Comparison of ENCODE assay signal across 14 cellular contexts in the genomic region with DNA sequence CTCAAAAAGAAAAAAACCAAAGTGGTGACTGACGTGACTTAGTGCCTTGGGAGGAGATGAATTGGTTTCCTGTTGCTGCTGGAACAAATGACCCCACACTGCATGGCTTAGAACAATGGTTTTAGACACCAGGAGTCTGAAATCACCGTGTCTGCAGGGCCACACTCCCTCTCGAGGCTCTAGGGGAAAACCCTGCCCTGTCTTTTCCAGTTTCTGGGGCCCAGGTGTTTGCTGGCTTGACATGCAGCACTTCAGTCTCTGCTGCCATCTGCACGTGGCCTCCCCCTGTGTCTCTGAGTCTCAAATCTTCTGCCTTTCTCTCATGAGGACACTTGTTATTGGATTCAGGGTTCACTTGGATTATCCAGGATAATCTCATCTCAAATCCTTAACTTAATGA.
DNase-seq lines count a peak whose midpoint lies in the region; ATAC-seq and TF ChIP-seq lines count a peak whose summit lies in the region.
"Had no signal": no experiment of that assay in that cellular context is flagged by ENCODE, and none has a peak within 500 bp of the region (broad histone marks: within the 10 kb centered on the region; RNA-seq: fewer than 3 reads in every experiment).

No MANE protein-coding gene starts in this region.

- H3K36me3 ChIP-seq in mesendoderm (ENCODE audit: control insufficient read depth, insufficient read depth, low read length) (no peaks in the 10 kb centered on the region), esophagus squamous epithelium (no peaks in the 10 kb centered on the region), testis (ENCODE audit: low read depth, missing control alignments) (no peaks in the 10 kb centered on the region)
- H3K36me3 ChIP-seq: right lobe of liver had no signal

- H3K79me2 ChIP-seq in mesendoderm (ENCODE audit: control insufficient read depth, insufficient read depth, low read length), result no peaks in the 10 kb centered on the region

- H2BK120ac ChIP-seq in mesendoderm (ENCODE audit: low read depth, low read length), result no peak overlapping the region

- no peak overlapping the region for H3K4ac ChIP-seq in mesendoderm (ENCODE audit: low read depth, low read length)

- no peak overlapping the region for H4K5ac ChIP-seq in mesendoderm (ENCODE audit: low read length)

- TF ChIP-seq CTCF in esophagus squamous epithelium (IDR thresholded peaks at IDR 0.05), result no peak
- no peak for TF ChIP-seq CTCF in testis (IDR thresholded peaks at IDR 0.05)

- no peak overlapping the region for H2BK15ac ChIP-seq in mesendoderm (replicated peaks; ENCODE audit: low read depth)

- no CpG with 5 or more reads among the region's 4 CpGs for WGBS in mesendoderm (ENCODE audit: extremely low coverage, insufficient coverage, low lambda C conversion rate)
- WGBS in esophagus squamous epithelium, 2 donors, result 40 to 51% methylated on average over 4 of the region's 4 CpGs
- WGBS in testis, 2 donors, result 77 to 88% methylated on average over 4 of the region's 4 CpGs

- H3K18ac ChIP-seq in mesendoderm (ENCODE audit: low read length), result no peak overlapping the region

- H3K27me3 ChIP-seq in mesendoderm (ENCODE audit: insufficient read depth, low read length, poor library complexity) (no peaks in the 10 kb centered on the region), esophagus squamous epithelium (peaks cover 0 to 36% (median 0%) of the 10 kb centered on the region in 4 donors), testis (no peaks in the 10 kb centered on the region)
- H3K27me3 ChIP-seq: right lobe of liver had no signal

- DNase-seq in stimulated activated CD4-positive, alpha-beta T cell treated with anti-CD3 and anti-CD28 coated beads, Interleukin-15, amount 100 ng/mL, for 24 hours, result peak; percentile 75
- DNase-seq in stimulated activated CD4-positive, alpha-beta T cell treated with anti-CD3 and anti-CD28 coated beads, Interleukin-4, amount 100 ng/mL, for 4 hours, result no peak
- DNase-seq in NCI-H524 (lab: John Stamatoyannopoulos, UW) (peak; percentile 100), dermis blood vessel endothelial cell (peak; percentile 48), mesendoderm (no peak), esophagus squamous epithelium (lab: John Stamatoyannopoulos, UW) (no peak), testis (no peak)
- DNase-seq: amniotic stem cell, NCI-H1092, NCI-H69, Right ventricle myocardium superior had no signal

- TF ChIP-seq POLR2A in esophagus squamous epithelium (IDR thresholded peaks at IDR 0.05), result no peak
- no peak for TF ChIP-seq POLR2A in testis (IDR thresholded peaks at IDR 0.05)

- no peak overlapping the region for H3K4me3 ChIP-seq in mesendoderm (ENCODE audit: low read length)
- H3K4me3 ChIP-seq in esophagus squamous epithelium, result no peak overlapping the region
- no peak overlapping the region for H3K4me3 ChIP-seq in testis
- H3K4me3 ChIP-seq: right lobe of liver had no signal

- H3K27ac ChIP-seq in mesendoderm (ENCODE audit: low read depth, low read length) (no peak overlapping the region), esophagus squamous epithelium (no peak overlapping the region), testis (no peak overlapping the region)
- H3K27ac ChIP-seq: right lobe of liver had no signal

- H2BK5ac ChIP-seq in mesendoderm (ENCODE audit: low read length), result no peak overlapping the region

- no peak overlapping the region for H3K9ac ChIP-seq in mesendoderm (ENCODE audit: low read length)

- no peak overlapping the region for H4K8ac ChIP-seq in mesendoderm (ENCODE audit: low read depth, low read length)

- H2AK5ac ChIP-seq in mesendoderm (ENCODE audit: low read length), result no peak overlapping the region

- ATAC-seq in GM21528 (IDR thresholded peaks at IDR 0.05; ENCODE audit: low FRiP score, unreplicated experiment), result no peak
- ATAC-seq: right lobe of liver, WTC11 had no signal

- no peak overlapping the region for H3K23ac ChIP-seq in mesendoderm (ENCODE audit: low read length)

- H3K4me1 ChIP-seq in mesendoderm (ENCODE audit: control insufficient read depth, low read depth, low read length) (no peaks in the 10 kb centered on the region), esophagus squamous epithelium (no peaks in the 10 kb centered on the region), testis (no peaks in the 10 kb centered on the region)
- H3K4me1 ChIP-seq: right lobe of liver had no signal

- intact Hi-C loops in esophagus squamous epithelium (cut with DNase I) (no loop called here), testis (cut with DNase I; ENCODE audit: low total_unique reads) (no loop called here)

- no peak overlapping the region for H3K56ac ChIP-seq in mesendoderm (ENCODE audit: low read length)

- H3K9me3 ChIP-seq in esophagus squamous epithelium (no peaks in the 10 kb centered on the region), testis (no peaks in the 10 kb centered on the region)
- H3K9me3 ChIP-seq: right lobe of liver had no signal

- no peak overlapping the region for H3K4me2 ChIP-seq in mesendoderm (ENCODE audit: low read length)

- H3K79me1 ChIP-seq in mesendoderm (ENCODE audit: low read length), result no peaks in the 10 kb centered on the region

Comparison
In these comparisons a context has a peak if more than half of its experiments do, and no peak if none do; other contexts are left out.
1. DNase-seq: peak in stimulated activated CD4-positive, alpha-beta T cell treated with anti-CD3 and anti-CD28 coated beads, Interleukin-15, amount 100 ng/mL, for 24 hours (single experiment), NCI-H524 (2 of 2) and dermis blood vessel endothelial cell (single experiment); none in stimulated activated CD4-positive, alpha-beta T cell treated with anti-CD3 and anti-CD28 coated beads, Interleukin-4, amount 100 ng/mL, for 4 hours (0 of 2), mesendoderm (single experiment), esophagus squamous epithelium (single experiment) and testis (single experiment).